In genomic region chr1:235327559-235328270, GRCh38 we compare ENCODE assay signal across 8 cellular contexts. TPM values are rescaled to one million over a fixed set of nuclear protein-coding genes. Genes with fewer than 3 reads are reported as not detected.
DNase-seq lines count a peak whose midpoint lies in the region; ATAC-seq and TF ChIP-seq lines count a peak whose summit lies in the region.

ARID4B (minus strand) TSS chr1:235328179; CDS start chr1:235326919, 1,260 bp downstream.

- intact Hi-C loops in MCF 10A (cut with micrococcal nuclease), result loop anchor here (1.0 to 5.0 kb wide), 5 partner anchors 40 to 225 kb away; partner anchors contain the start of genes RBM34 and TBCE

- H3K27me3 Mint-ChIP-seq in MCF 10A (ENCODE audit: insufficient read depth, unreplicated experiment), result no peaks in the 10 kb centered on the region

- H3K4me3 Mint-ChIP-seq in MCF 10A (ENCODE audit: unreplicated experiment), result no peak within 1 kb of the TSS

- peaks cover 28% of the 10 kb centered on the region for H3K36me3 Mint-ChIP-seq in MCF 10A (ENCODE audit: insufficient read depth, unreplicated experiment)

- H3K9me3 Mint-ChIP-seq in MCF 10A (ENCODE audit: unreplicated experiment), result no peaks in the 10 kb centered on the region

- H3K36me3 ChIP-seq in kidney epithelial cell (ENCODE audit: control insufficient read depth, insufficient read depth, low read length), result no peaks in the 10 kb centered on the region

- peak; percentile 51 for DNase-seq in stimulated activated CD4-positive, alpha-beta T cell treated with anti-CD3 and anti-CD28 coated beads, Interleukin-12 subunit alpha, Interleukin-12 subunit beta, amount 100 ng/mL, for 4 hours
- DNase-seq in stimulated activated CD4-positive, alpha-beta T cell treated with anti-CD3 and anti-CD28 coated beads, Interleukin-1b, Interleukin-23, amount 100 ng/mL, for 48 hours, result no peak
- DNase-seq in MCF 10A (ENCODE audit: unreplicated experiment) (no peak), kidney epithelial cell (ENCODE audit: low read depth) (no peak)
- DNase-seq in stimulated activated CD8-positive, alpha-beta memory T cell treated with anti-CD3 and anti-CD28 coated beads, Interleukin-15, amount 100 ng/mL, for 24 hours (ENCODE audit: low read depth), result peak; percentile 26

- H3K27me3 ChIP-seq in kidney epithelial cell (ENCODE audit: control insufficient read depth, insufficient read depth, low read length), result no peaks in the 10 kb centered on the region

- no peak within 1 kb of the TSS for H3K27ac Mint-ChIP-seq in MCF 10A (ENCODE audit: low read depth, unreplicated experiment)

- ATAC-seq in HG02973 (IDR thresholded peaks at IDR 0.05; ENCODE audit: unreplicated experiment) (peak; percentile 6), GM21786 (IDR thresholded peaks at IDR 0.05; ENCODE audit: unreplicated experiment) (no peak)

- TF ChIP-seq CTCF in MCF 10A (IDR thresholded peaks at IDR 0.05; ENCODE audit: unreplicated experiment), result no peak
- no peak for TF ChIP-seq CTCF in kidney epithelial cell (IDR thresholded peaks at IDR 0.05; ENCODE audit: insufficient read depth, low read length, poor library complexity, severe bottlenecking)

- no TSS peak for BruUV-seq in MCF 10A (replicated peaks; lab: Mats Ljungman, UMichigan)

- POLR2A ChIA-PET in MCF 10A (lab: Yijun Ruan, JAX), result interaction anchor here (0.6 to 9.2 kb wide), 30 partner anchors 13 to 723 kb away, joined by 3 to 193 read pairs (median 6); partner anchors contain the start of genes B3GALNT2, RBM34, TBCE and TOMM20

- peaks cover 25% of the 10 kb centered on the region for H3K4me1 Mint-ChIP-seq in MCF 10A (ENCODE audit: insufficient read depth, unreplicated experiment)

- H3K4me3 ChIP-seq in kidney epithelial cell (ENCODE audit: low read depth, low read length), result peak within 1 kb of the TSS; percentile 82

- CTCF ChIA-PET in MCF 10A (lab: Yijun Ruan, JAX), result interaction anchor here (0.6 to 6.5 kb wide), 5 partner anchors 65 to 115 kb away, joined by 3 to 61 read pairs (median 4); no protein-coding TSS in a partner anchor

TF ChIP-seq in PFSK-1, 5 proteins besides CTCF, POLR2A, EP300 and RAD21:
- TF ChIP-seq POLR2AphosphoS5 (IDR thresholded peaks at IDR 0.05; ENCODE audit: low read depth, low read length) (no peak; the same call in 1 of the 2 replicates), FOXP2 (optimal IDR thresholded peaks at IDR 0.05; ENCODE audit: borderline replicate concordance, extremely low read depth, extremely low read length, insufficient read depth) (no peak), TAF1 (IDR thresholded peaks at IDR 0.05; ENCODE audit: borderline replicate concordance, insufficient read depth, low read length) (peak; percentile 89), REST (IDR thresholded peaks at IDR 0.05; ENCODE audit: insufficient read depth in 1 of 2, low read depth in 2 of 2, low read length in 2 of 2) (0 out of 4 replicates have a peak, but pooled peaks of 1 of the 2 experiments have one; percentile 15), SIN3A (IDR thresholded peaks at IDR 0.05; ENCODE audit: borderline replicate concordance, insufficient read depth, low read length) (no peak; the same call in 1 of the 2 replicates)

RNA-seq across cellular contexts. Expression of gene ARID4B, which starts in this region (rescaled TPM):
- polyA plus RNA-seq in PFSK-1 (2012; ENCODE audit: insufficient read length, low read depth), result 10.0 TPM
- total RNA-seq in MCF 10A (2022) (48.7 and 61.0 TPM in 2 replicates), kidney epithelial cell (20.0 and 20.3 TPM in 2 replicates)

Comparison
In these comparisons a context has a peak if more than half of its experiments do, and no peak if none do; other contexts are left out.
1. DNase-seq: peak in stimulated activated CD4-positive, alpha-beta T cell treated with anti-CD3 and anti-CD28 coated beads, Interleukin-12 subunit alpha, Interleukin-12 subunit beta, amount 100 ng/mL, for 4 hours (single experiment) and stimulated activated CD8-positive, alpha-beta memory T cell treated with anti-CD3 and anti-CD28 coated beads, Interleukin-15, amount 100 ng/mL, for 24 hours (single experiment); none in stimulated activated CD4-positive, alpha-beta T cell treated with anti-CD3 and anti-CD28 coated beads, Interleukin-1b, Interleukin-23, amount 100 ng/mL, for 48 hours (single experiment), MCF 10A (single experiment) and kidney epithelial cell (single experiment).